Comparison of ENCODE assay signal across 1 cellular context in the genomic region with DNA sequence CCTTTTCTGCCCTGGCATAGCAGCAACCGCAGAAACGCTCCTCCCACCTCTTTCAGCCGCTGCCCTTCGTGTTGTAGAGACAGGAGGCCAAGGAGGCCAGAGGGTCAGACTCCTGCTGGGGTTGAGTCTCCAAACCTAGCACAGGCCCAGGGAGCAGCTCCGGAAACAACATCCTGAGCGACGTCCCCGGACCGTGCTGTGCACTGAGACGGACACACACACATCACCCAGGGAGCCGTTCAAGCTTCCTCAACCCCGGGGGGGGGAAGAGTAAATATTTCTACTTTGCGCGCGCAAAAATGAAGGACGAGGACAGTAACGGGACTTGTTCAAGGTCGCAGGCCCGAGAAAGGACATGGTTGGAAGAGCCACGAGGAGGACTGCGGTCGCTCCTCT.
TF ChIP-seq lines count a peak whose summit lies in the region.

No MANE protein-coding gene starts in this region.

TF ChIP-seq in HepG2, 621 proteins besides CTCF, POLR2A, EP300 and RAD21 (continues in another document):
- TF ChIP-seq ZFP37 (CRISPR knock-in tag; IDR thresholded peaks at IDR 0.05; ENCODE audit: borderline replicate concordance) (no peak), HNRNPUL1 (IDR thresholded peaks at IDR 0.05; ENCODE audit: low read depth, low read length) (no peak), ZNF251 (CRISPR knock-in tag; IDR thresholded peaks at IDR 0.05) (no peak), ZNF737 (CRISPR knock-in tag; IDR thresholded peaks at IDR 0.05; ENCODE audit: borderline replicate concordance) (no peak), ZFX (CRISPR knock-in tag; IDR thresholded peaks at IDR 0.05; ENCODE audit: low read depth) (peak; percentile 52; the same call in 1 of the 2 replicates), ZNF615 (CRISPR knock-in tag; IDR thresholded peaks at IDR 0.05; ENCODE audit: borderline replicate concordance) (no peak), ZNF383 (CRISPR knock-in tag; IDR thresholded peaks at IDR 0.05; ENCODE audit: borderline replicate concordance) (0 out of 2 replicates have a peak, but pooled peaks have one; percentile 53), ZNF224 (CRISPR knock-in tag; IDR thresholded peaks at IDR 0.05) (no peak), GTF3A (CRISPR knock-in tag; conservative IDR thresholded peaks at IDR 0.05) (0 out of 2 replicates have a peak, but pooled peaks have one; percentile 61), ZNF543 (CRISPR knock-in tag; IDR thresholded peaks at IDR 0.05) (peak; percentile 81; the same call in 1 of the 2 replicates), ZNF20 (CRISPR knock-in tag; IDR thresholded peaks at IDR 0.05) (no peak), CENPT (CRISPR knock-in tag; IDR thresholded peaks at IDR 0.05; ENCODE audit: low read depth) (no peak), ESRRA (CRISPR knock-in tag; IDR thresholded peaks at IDR 0.05; ENCODE audit: low read depth) (no peak), ZNF616 (CRISPR knock-in tag; IDR thresholded peaks at IDR 0.05; ENCODE audit: low read depth) (no peak; the same call in 1 of the 2 replicates), CAMTA2 (CRISPR knock-in tag; IDR thresholded peaks at IDR 0.05; ENCODE audit: borderline replicate concordance) (no peak), EHMT2 (IDR thresholded peaks at IDR 0.05; ENCODE audit: borderline replicate concordance, low read depth, low read length) (no peak), ZNF550 (CRISPR knock-in tag; IDR thresholded peaks at IDR 0.05; ENCODE audit: borderline replicate concordance) (no peak), SIX4 (CRISPR knock-in tag; IDR thresholded peaks at IDR 0.05) (no peak), ZNF230 (CRISPR knock-in tag; IDR thresholded peaks at IDR 0.05) (0 out of 2 replicates have a peak, but pooled peaks have one; percentile 25), SKI (IDR thresholded peaks at IDR 0.05; ENCODE audit: partially characterized antibody) (no peak), ZNF619 (CRISPR knock-in tag; IDR thresholded peaks at IDR 0.05) (0 out of 2 replicates have a peak, but pooled peaks have one; percentile 5), HOXD1 (CRISPR knock-in tag; IDR thresholded peaks at IDR 0.05) (no peak), ZNF841 (CRISPR knock-in tag; IDR thresholded peaks at IDR 0.05; ENCODE audit: borderline replicate concordance) (no peak), ZNF556 (CRISPR knock-in tag; IDR thresholded peaks at IDR 0.05; ENCODE audit: borderline replicate concordance) (0 out of 2 replicates have a peak, but pooled peaks have one; percentile 23), KMT2B (CRISPR knock-in tag; IDR thresholded peaks at IDR 0.05) (0 out of 2 replicates have a peak, but pooled peaks have one; percentile 2), ZFP62 (CRISPR knock-in tag; IDR thresholded peaks at IDR 0.05) (no peak), ARNT (IDR thresholded peaks at IDR 0.05) (no peak), ZNF777 (CRISPR knock-in tag; IDR thresholded peaks at IDR 0.05) (no peak), SMARCE1 (IDR thresholded peaks at IDR 0.05; ENCODE audit: borderline replicate concordance) (no peak), ATAD3A (CRISPR knock-in tag; IDR thresholded peaks at IDR 0.05) (no peak), ZNF569 (CRISPR knock-in tag; IDR thresholded peaks at IDR 0.05; ENCODE audit: borderline replicate concordance) (no peak), ZNF431 (CRISPR knock-in tag; IDR thresholded peaks at IDR 0.05; ENCODE audit: borderline replicate concordance, low read depth) (no peak)
- TF ChIP-seq, protein P1, sequence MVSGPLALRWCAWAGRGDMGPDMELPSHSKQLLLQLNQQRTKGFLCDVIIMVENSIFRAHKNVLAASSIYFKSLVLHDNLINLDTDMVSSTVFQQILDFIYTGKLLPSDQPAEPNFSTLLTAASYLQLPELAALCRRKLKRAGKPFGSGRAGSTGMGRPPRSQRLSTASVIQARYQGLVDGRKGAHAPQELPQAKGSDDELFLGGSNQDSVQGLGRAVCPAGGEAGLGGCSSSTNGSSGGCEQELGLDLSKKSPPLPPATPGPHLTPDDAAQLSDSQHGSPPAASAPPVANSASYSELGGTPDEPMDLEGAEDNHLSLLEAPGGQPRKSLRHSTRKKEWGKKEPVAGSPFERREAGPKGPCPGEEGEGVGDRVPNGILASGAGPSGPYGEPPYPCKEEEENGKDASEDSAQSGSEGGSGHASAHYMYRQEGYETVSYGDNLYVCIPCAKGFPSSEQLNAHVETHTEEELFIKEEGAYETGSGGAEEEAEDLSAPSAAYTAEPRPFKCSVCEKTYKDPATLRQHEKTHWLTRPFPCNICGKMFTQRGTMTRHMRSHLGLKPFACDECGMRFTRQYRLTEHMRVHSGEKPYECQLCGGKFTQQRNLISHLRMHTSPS (CRISPR knock-in tag; IDR thresholded peaks at IDR 0.05; ENCODE audit: low read depth) = no peak
- TF ChIP-seq, protein P2, sequence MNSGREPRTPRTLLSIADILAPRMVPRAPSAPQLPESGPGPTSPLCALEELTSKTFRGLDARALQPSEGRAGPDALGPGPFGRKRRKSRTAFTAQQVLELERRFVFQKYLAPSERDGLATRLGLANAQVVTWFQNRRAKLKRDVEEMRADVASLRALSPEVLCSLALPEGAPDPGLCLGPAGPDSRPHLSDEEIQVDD (CRISPR knock-in tag; IDR thresholded peaks at IDR 0.05; ENCODE audit: borderline replicate concordance) = no peak
- TF ChIP-seq, protein P3, sequence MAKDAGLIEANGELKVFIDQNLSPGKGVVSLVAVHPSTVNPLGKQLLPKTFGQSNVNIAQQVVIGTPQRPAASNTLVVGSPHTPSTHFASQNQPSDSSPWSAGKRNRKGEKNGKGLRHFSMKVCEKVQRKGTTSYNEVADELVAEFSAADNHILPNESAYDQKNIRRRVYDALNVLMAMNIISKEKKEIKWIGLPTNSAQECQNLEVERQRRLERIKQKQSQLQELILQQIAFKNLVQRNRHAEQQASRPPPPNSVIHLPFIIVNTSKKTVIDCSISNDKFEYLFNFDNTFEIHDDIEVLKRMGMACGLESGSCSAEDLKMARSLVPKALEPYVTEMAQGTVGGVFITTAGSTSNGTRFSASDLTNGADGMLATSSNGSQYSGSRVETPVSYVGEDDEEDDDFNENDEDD (CRISPR knock-in tag; IDR thresholded peaks at IDR 0.05; ENCODE audit: borderline replicate concordance) = 0 out of 2 replicates have a peak, but pooled peaks have one; percentile 27
- TF ChIP-seq, protein P4, sequence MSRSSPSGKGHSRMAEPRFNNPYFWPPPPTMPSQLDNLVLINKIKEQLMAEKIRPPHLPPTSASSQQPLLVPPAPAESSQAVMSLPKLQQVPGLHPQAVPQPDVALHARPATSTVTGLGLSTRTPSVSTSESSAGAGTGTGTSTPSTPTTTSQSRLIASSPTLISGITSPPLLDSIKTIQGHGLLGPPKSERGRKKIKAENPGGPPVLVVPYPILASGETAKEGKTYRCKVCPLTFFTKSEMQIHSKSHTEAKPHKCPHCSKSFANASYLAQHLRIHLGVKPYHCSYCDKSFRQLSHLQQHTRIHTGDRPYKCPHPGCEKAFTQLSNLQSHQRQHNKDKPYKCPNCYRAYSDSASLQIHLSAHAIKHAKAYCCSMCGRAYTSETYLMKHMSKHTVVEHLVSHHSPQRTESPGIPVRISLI (CRISPR knock-in tag; IDR thresholded peaks at IDR 0.05; ENCODE audit: borderline replicate concordance) = no peak
- TF ChIP-seq, protein P5, sequence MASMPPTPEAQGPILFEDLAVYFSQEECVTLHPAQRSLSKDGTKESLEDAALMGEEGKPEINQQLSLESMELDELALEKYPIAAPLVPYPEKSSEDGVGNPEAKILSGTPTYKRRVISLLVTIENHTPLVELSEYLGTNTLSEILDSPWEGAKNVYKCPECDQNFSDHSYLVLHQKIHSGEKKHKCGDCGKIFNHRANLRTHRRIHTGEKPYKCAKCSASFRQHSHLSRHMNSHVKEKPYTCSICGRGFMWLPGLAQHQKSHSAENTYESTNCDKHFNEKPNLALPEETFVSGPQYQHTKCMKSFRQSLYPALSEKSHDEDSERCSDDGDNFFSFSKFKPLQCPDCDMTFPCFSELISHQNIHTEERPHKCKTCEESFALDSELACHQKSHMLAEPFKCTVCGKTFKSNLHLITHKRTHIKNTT (CRISPR knock-in tag; IDR thresholded peaks at IDR 0.05) = no peak
- TF ChIP-seq, protein P6, sequence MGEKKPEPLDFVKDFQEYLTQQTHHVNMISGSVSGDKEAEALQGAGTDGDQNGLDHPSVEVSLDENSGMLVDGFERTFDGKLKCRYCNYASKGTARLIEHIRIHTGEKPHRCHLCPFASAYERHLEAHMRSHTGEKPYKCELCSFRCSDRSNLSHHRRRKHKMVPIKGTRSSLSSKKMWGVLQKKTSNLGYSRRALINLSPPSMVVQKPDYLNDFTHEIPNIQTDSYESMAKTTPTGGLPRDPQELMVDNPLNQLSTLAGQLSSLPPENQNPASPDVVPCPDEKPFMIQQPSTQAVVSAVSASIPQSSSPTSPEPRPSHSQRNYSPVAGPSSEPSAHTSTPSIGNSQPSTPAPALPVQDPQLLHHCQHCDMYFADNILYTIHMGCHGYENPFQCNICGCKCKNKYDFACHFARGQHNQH (CRISPR knock-in tag; IDR thresholded peaks at IDR 0.05) = no peak
- TF ChIP-seq, protein P7, sequence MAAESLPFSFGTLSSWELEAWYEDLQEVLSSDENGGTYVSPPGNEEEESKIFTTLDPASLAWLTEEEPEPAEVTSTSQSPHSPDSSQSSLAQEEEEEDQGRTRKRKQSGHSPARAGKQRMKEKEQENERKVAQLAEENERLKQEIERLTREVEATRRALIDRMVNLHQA (CRISPR knock-in tag; IDR thresholded peaks at IDR 0.05) = no peak
- TF ChIP-seq, protein P8, sequence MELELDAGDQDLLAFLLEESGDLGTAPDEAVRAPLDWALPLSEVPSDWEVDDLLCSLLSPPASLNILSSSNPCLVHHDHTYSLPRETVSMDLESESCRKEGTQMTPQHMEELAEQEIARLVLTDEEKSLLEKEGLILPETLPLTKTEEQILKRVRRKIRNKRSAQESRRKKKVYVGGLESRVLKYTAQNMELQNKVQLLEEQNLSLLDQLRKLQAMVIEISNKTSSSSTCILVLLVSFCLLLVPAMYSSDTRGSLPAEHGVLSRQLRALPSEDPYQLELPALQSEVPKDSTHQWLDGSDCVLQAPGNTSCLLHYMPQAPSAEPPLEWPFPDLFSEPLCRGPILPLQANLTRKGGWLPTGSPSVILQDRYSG (CRISPR knock-in tag; IDR thresholded peaks at IDR 0.05) = no peak
- TF ChIP-seq, protein P9, sequence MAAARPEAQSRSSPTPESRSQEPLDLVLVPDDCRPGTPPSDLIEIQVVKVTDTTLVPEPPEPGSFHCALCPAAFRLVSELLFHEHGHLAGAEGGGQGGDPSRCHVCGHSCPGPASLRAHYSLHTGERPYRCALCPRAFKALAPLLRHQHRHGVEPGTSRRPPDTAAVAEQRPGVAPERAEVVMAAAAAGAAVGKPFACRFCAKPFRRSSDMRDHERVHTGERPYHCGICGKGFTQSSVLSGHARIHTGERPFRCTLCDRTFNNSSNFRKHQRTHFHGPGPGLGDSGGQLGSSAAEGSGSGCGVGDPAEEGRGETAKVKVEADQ (CRISPR knock-in tag; IDR thresholded peaks at IDR 0.05; ENCODE audit: borderline replicate concordance) = no peak
- TF ChIP-seq, protein P10, sequence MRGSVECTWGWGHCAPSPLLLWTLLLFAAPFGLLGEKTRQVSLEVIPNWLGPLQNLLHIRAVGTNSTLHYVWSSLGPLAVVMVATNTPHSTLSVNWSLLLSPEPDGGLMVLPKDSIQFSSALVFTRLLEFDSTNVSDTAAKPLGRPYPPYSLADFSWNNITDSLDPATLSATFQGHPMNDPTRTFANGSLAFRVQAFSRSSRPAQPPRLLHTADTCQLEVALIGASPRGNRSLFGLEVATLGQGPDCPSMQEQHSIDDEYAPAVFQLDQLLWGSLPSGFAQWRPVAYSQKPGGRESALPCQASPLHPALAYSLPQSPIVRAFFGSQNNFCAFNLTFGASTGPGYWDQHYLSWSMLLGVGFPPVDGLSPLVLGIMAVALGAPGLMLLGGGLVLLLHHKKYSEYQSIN (CRISPR knock-in tag; IDR thresholded peaks at IDR 0.05; ENCODE audit: borderline replicate concordance) = no peak
- TF ChIP-seq, protein P11, sequence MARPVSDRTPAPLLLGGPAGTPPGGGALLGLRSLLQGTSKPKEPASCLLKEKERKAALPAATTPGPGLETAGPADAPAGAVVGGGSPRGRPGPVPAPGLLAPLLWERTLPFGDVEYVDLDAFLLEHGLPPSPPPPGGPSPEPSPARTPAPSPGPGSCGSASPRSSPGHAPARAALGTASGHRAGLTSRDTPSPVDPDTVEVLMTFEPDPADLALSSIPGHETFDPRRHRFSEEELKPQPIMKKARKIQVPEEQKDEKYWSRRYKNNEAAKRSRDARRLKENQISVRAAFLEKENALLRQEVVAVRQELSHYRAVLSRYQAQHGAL (CRISPR knock-in tag; IDR thresholded peaks at IDR 0.05; ENCODE audit: not compliant biosample characterization) = no peak
- TF ChIP-seq, protein P12, sequence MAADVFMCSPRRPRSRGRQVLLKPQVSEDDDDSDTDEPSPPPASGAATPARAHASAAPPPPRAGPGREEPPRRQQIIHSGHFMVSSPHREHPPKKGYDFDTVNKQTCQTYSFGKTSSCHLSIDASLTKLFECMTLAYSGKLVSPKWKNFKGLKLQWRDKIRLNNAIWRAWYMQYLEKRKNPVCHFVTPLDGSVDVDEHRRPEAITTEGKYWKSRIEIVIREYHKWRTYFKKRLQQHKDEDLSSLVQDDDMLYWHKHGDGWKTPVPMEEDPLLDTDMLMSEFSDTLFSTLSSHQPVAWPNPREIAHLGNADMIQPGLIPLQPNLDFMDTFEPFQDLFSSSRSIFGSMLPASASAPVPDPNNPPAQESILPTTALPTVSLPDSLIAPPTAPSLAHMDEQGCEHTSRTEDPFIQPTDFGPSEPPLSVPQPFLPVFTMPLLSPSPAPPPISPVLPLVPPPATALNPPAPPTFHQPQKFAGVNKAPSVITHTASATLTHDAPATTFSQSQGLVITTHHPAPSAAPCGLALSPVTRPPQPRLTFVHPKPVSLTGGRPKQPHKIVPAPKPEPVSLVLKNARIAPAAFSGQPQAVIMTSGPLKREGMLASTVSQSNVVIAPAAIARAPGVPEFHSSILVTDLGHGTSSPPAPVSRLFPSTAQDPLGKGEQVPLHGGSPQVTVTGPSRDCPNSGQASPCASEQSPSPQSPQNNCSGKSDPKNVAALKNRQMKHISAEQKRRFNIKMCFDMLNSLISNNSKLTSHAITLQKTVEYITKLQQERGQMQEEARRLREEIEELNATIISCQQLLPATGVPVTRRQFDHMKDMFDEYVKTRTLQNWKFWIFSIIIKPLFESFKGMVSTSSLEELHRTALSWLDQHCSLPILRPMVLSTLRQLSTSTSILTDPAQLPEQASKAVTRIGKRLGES (CRISPR knock-in tag; IDR thresholded peaks at IDR 0.05; ENCODE audit: borderline replicate concordance) = no peak
- TF ChIP-seq, protein P13, sequence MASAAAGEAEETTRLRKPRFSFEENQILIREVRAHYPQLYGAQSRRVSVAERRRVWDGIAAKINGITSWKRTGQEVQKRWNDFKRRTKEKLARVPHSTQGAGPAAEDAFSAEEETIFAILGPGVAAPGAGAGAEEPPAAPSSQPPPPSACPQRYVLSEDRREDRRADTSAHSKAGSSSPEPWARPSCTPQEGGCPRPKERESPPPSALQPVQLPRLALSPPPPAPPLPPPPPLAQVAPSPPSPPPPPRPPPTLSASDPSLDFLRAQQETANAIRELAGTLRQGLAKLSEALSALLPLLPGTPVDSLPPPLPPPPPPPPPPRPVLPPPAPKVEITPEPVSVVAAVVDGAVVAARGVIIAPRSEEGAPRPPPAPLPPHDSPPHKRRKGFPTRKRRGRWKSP (CRISPR knock-in tag; IDR thresholded peaks at IDR 0.05) = peak; percentile 54; the same call in 1 of the 2 replicates
